ENCODE assay signal across 8 cellular contexts in the genomic region with DNA sequence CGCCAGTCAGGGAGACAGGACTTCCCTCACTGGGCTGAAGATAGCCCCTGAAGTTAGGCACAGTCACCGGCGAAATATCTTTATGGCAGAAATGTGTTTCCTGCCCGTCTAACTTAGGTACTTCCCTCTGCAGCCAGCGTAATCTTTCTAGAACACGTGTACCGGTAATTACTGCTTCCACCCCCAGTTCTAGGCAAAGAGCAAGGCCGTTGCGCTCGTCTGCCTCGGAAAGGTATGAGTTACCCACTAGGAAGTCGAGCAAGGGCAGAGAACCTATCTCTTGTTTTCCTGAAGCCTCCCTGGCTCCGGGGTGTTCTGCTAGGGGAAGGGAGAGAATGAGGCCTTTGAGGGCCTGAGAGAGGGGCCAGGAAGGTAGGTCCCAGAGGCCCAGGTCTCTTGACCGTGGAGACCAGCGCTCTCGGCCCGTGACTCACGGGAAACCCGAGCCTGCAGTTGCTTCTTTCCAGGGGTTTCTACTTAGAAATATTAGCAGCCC.
DNase-seq lines count a peak whose midpoint lies in the region; ATAC-seq, FAIRE-seq and TF ChIP-seq lines count a peak whose summit lies in the region.

No MANE protein-coding gene starts in this region.

- no peak overlapping the region for H3K14ac ChIP-seq in neuronal stem cell (ENCODE audit: low read length)

- H3K4me3 Mint-ChIP-seq in activated naive CD8-positive, alpha-beta T cell treated with anti-CD3 and anti-CD28 coated beads, Interleukin-2, amount 10 ng/mL, durations not matched to agents 7 days and 5 days, result peak overlapping the region; percentile 82

- H2BK120ac ChIP-seq in neuronal stem cell (ENCODE audit: low read depth, low read length), result no peak overlapping the region

- no peak overlapping the region for H3K4ac ChIP-seq in neuronal stem cell (ENCODE audit: low read length)

- ATAC-seq in HG03045 (IDR thresholded peaks at IDR 0.05; ENCODE audit: unreplicated experiment), result peak; percentile 63
- peak; percentile 83 for ATAC-seq in activated naive CD8-positive, alpha-beta T cell treated with anti-CD3 and anti-CD28 coated beads, Interleukin-2, amount 10 ng/mL, durations not matched to agents 7 days and 5 days (ENCODE audit: low read depth)

- H3K23ac ChIP-seq in neuronal stem cell (ENCODE audit: low read depth, low read length, poor library complexity), result peak overlapping the region; percentile 29

- no peak overlapping the region for H3K4me3 ChIP-seq in neuronal stem cell (ENCODE audit: low read length in 2 of 2)

- H3K9me3 Mint-ChIP-seq in activated naive CD8-positive, alpha-beta T cell treated with anti-CD3 and anti-CD28 coated beads, Interleukin-2, amount 10 ng/mL, durations not matched to agents 7 days and 5 days, result no peaks in the 10 kb centered on the region

- H3K9ac ChIP-seq in neuronal stem cell (ENCODE audit: low read depth, low read length, poor library complexity), result no peak overlapping the region

- H4K91ac ChIP-seq in neuronal stem cell (ENCODE audit: low read depth, low read length, poor library complexity), result no peak overlapping the region

- peak; percentile 87 for FAIRE-seq in GM12891 (lab: Jason Lieb, UNC)

- peak overlapping the region; percentile 74 for H3K27ac Mint-ChIP-seq in activated naive CD8-positive, alpha-beta T cell treated with anti-CD3 and anti-CD28 coated beads, Interleukin-2, amount 10 ng/mL, durations not matched to agents 7 days and 5 days

- no peaks in the 10 kb centered on the region for H3K27me3 Mint-ChIP-seq in activated naive CD8-positive, alpha-beta T cell treated with anti-CD3 and anti-CD28 coated beads, Interleukin-2, amount 10 ng/mL, durations not matched to agents 7 days and 5 days

- DNase-seq in GM12891 (ENCODE audit: insufficient read length, low spot score) (peak; percentile 25), neuronal stem cell (ENCODE audit: low spot score) (no peak), kidney tubule cell (ENCODE audit: low spot score) (no peak), nucleus accumbens (lab: John Stamatoyannopoulos, UW) (no peak), NCI-H748 (lab: John Stamatoyannopoulos, UW; ENCODE audit: unreplicated experiment) (no peak), amygdala (lab: John Stamatoyannopoulos, UW) (no peak)
- DNase-seq in activated naive CD8-positive, alpha-beta T cell treated with anti-CD3 and anti-CD28 coated beads, Interleukin-2, amount 10 ng/mL, durations not matched to agents 7 days and 5 days, result peak; percentile 46

- no peak overlapping the region for H2BK5ac ChIP-seq in neuronal stem cell (ENCODE audit: low read length)

- H3K18ac ChIP-seq in neuronal stem cell (ENCODE audit: low read length), result peak overlapping the region; percentile 24

- no peaks in the 10 kb centered on the region for H3K27me3 ChIP-seq in neuronal stem cell (ENCODE audit: control insufficient read depth in 3 of 3, insufficient read depth in 3 of 3, low read depth in 1 of 3, low read length in 3 of 3)

- H3K36me3 Mint-ChIP-seq in activated naive CD8-positive, alpha-beta T cell treated with anti-CD3 and anti-CD28 coated beads, Interleukin-2, amount 10 ng/mL, durations not matched to agents 7 days and 5 days, result peaks cover 3% of the 10 kb centered on the region

- no peak overlapping the region for H3K4me2 ChIP-seq in neuronal stem cell (ENCODE audit: insufficient read depth, low read length, poor library complexity, severe bottlenecking)

- H2AK5ac ChIP-seq in neuronal stem cell (ENCODE audit: low read depth, low read length), result no peak overlapping the region

- peak; percentile 19; the same call in 1 of the 2 replicates for TF ChIP-seq POLR2A in GM12891 (IDR thresholded peaks at IDR 0.05; ENCODE audit: low read depth, low read length)

- H3K4me1 Mint-ChIP-seq in activated naive CD8-positive, alpha-beta T cell treated with anti-CD3 and anti-CD28 coated beads, Interleukin-2, amount 10 ng/mL, durations not matched to agents 7 days and 5 days, result peaks cover 10% of the 10 kb centered on the region

- H2BK12ac ChIP-seq in neuronal stem cell (ENCODE audit: low read length), result no peak overlapping the region

- peaks cover 2 to 24% of the 10 kb centered on the region in 2 donors for H3K36me3 ChIP-seq in neuronal stem cell (replicated peaks in 1 of 2; ENCODE audit: control insufficient read depth in 2 of 2, insufficient read depth in 2 of 2, low read length in 2 of 2)

- no CpG with 5 or more reads among the region's 19 CpGs for WGBS in neuronal stem cell (ENCODE audit: extremely low coverage in 2 of 2, insufficient read length in 2 of 2, insufficient replicate concordance in 1 of 2), 2 donors

- H2BK15ac ChIP-seq in neuronal stem cell (ENCODE audit: low read length), result no peak overlapping the region

- H4K8ac ChIP-seq in neuronal stem cell (ENCODE audit: low read depth, low read length), result no peak overlapping the region

- no peak overlapping the region for H3K27ac ChIP-seq in neuronal stem cell (replicated peaks; ENCODE audit: low read length)

- POLR2A ChIA-PET in activated naive CD8-positive, alpha-beta T cell treated with anti-CD3 and anti-CD28 coated beads, Interleukin-2, amount 10 ng/mL, durations not matched to agents 7 days and 5 days (lab: Charles Lee), result no interaction called here

- no peak overlapping the region for H2AFZ ChIP-seq in neuronal stem cell (ENCODE audit: low read length)

- no peaks in the 10 kb centered on the region for H3K79me1 ChIP-seq in neuronal stem cell (ENCODE audit: low read depth, low read length)

- H3K4me1 ChIP-seq in neuronal stem cell (ENCODE audit: control insufficient read depth in 2 of 2, insufficient read depth in 1 of 2, low read depth in 1 of 2, low read length in 2 of 2), result peaks cover 0 to 3% of the 10 kb centered on the region in 2 donors

- peaks cover 0 to 4% of the 10 kb centered on the region in 2 donors for H3K9me3 ChIP-seq in neuronal stem cell (replicated peaks in 1 of 2; ENCODE audit: control insufficient read depth in 2 of 2, insufficient read depth in 1 of 2, low read depth in 1 of 2, low read length in 2 of 2)

TF ChIP-seq in GM12891, 5 proteins besides CTCF, POLR2A, EP300 and RAD21:
- TF ChIP-seq PAX5 (IDR thresholded peaks at IDR 0.05; ENCODE audit: insufficient read depth, low read length, severe bottlenecking) (no peak), TAF1 (IDR thresholded peaks at IDR 0.05; ENCODE audit: low read depth, low read length) (no peak; the same call in 1 of the 2 replicates), SPI1 (IDR thresholded peaks at IDR 0.05; ENCODE audit: low read depth, low read length) (no peak), POLR2AphosphoS5 (IDR thresholded peaks at IDR 0.05; ENCODE audit: low read depth, low read length) (no peak), POU2F2 (IDR thresholded peaks at IDR 0.05; ENCODE audit: low read depth, low read length) (no peak)

Comparison
In these comparisons a context has a peak if more than half of its experiments do, and no peak if none do; other contexts are left out.
1. DNase-seq: peak in GM12891 (single experiment) and activated naive CD8-positive, alpha-beta T cell treated with anti-CD3 and anti-CD28 coated beads, Interleukin-2, amount 10 ng/mL, durations not matched to agents 7 days and 5 days (single experiment); none in neuronal stem cell (single experiment), kidney tubule cell (single experiment), nucleus accumbens (0 of 56), NCI-H748 (single experiment) and amygdala (0 of 56).